ENCODE assay signal across 8 cellular contexts in the genomic region with DNA sequence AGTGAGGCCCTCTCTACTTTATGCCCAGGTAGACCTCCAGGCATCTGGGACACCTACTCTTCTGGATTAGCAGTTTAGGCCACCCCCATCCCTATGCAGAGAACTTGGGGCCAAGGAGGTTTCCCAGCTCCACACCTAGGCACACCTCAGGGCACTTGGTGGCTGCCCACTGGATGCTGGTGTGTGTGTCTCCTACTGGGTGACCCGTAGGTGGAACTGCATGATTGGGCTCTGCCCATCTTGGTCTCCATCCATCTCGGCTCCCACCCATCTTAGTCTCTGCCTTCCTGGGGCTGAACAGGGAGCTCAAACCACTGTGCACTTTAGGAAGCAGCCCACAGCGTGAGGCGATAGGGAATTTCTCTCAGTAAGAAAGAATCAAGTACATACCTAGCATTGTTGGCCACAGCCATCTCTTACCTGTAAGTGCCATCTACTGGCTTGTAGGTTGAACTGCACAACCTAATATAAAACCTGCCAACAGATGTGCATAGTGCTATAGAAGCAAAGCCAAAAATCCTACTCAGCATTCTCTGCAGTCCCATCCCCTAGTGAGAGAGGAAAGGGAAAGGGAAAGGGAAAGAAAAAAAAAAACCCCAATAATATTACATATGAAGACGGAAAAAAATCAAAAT.
DNase-seq lines count a peak whose midpoint lies in the region; ATAC-seq and TF ChIP-seq lines count a peak whose summit lies in the region.

No MANE protein-coding gene starts in this region.

- H3K23ac ChIP-seq in IMR-90 (ENCODE audit: low read depth, low read length): no peak overlapping the region

- BruUV-seq in IMR-90 (replicated peaks; lab: Mats Ljungman, UMichigan): no TSS peak

- intact Hi-C loops in IMR-90 (cut with micrococcal nuclease) (no loop called here), uterus (cut with DNase I; ENCODE audit: low total_unique reads) (no loop called here)

- H2AFZ ChIP-seq in IMR-90 (replicated peaks; ENCODE audit: low read length, poor library complexity): no peak overlapping the region

- no peak overlapping the region for H2AK5ac ChIP-seq in IMR-90 (ENCODE audit: low read depth, low read length)

- H3F3A ChIP-seq in DOHH2 (ENCODE audit: control insufficient read depth, insufficient read depth): no peaks in the 10 kb centered on the region

- H4K91ac ChIP-seq in IMR-90 (ENCODE audit: insufficient read depth, low read depth, low read length): no peak overlapping the region

- 0 out of 2 replicates have a peak, but pooled peaks cover 3% of the 10 kb centered on the region for H3K27me3 ChIP-seq in DOHH2 (ENCODE audit: control insufficient read depth, low read length)
- no peaks in the 10 kb centered on the region for H3K27me3 ChIP-seq in IMR-90 (ENCODE audit: control insufficient read depth, insufficient read depth, low read length)
- peaks cover 4% of the 10 kb centered on the region for H3K27me3 ChIP-seq in WERI-Rb-1 (ENCODE audit: insufficient read depth, low read depth, severe bottlenecking)
- peaks cover 0 to 9% (median 0%) of the 10 kb centered on the region in 4 donors for H3K27me3 ChIP-seq in liver (ENCODE audit: control insufficient read depth in 4 of 4, insufficient read depth in 4 of 4, low read length in 3 of 4)
- H3K27me3 ChIP-seq in uterus: no peaks in the 10 kb centered on the region

- H3K36me3 ChIP-seq in DOHH2 (ENCODE audit: control insufficient read depth, low read length): no peaks in the 10 kb centered on the region
- H3K36me3 ChIP-seq in IMR-90 (ENCODE audit: control insufficient read depth, insufficient read depth, low read length): no peaks in the 10 kb centered on the region
- H3K36me3 ChIP-seq in WERI-Rb-1: no peaks in the 10 kb centered on the region
- no peaks in the 10 kb centered on the region for H3K36me3 ChIP-seq in liver (ENCODE audit: control insufficient read depth in 4 of 4, insufficient read depth in 3 of 4, low read depth in 1 of 4, low read length in 3 of 4)
- no peaks in the 10 kb centered on the region for H3K36me3 ChIP-seq in uterus

- H3K9me2 ChIP-seq in DOHH2 (replicated peaks; ENCODE audit: control insufficient read depth, low read length): no peaks in the 10 kb centered on the region

- POLR2A ChIA-PET in IMR-90 (lab: Charles Lee; ENCODE audit: unreplicated experiment): no interaction called here
- POLR2A ChIA-PET in activated CD4-positive, alpha-beta memory T cell treated with anti-CD3 and anti-CD28 coated beads, Interleukin-2, amount 10 ng/mL, durations not matched to agents 7 days and 5 days (lab: Charles Lee): no interaction called here

- peak; percentile 75 for TF ChIP-seq CTCF in DOHH2 (IDR thresholded peaks at IDR 0.05; ENCODE audit: low read depth, low read length, poor library complexity, severe bottlenecking)
- peak; percentile 67 for TF ChIP-seq CTCF in GM20000 (IDR thresholded peaks at IDR 0.05; ENCODE audit: extremely low read depth, missing control alignments)
- 0 out of 2 replicates have a peak, but pooled peaks have one; percentile 18 for TF ChIP-seq CTCF in IMR-90 (conservative IDR thresholded peaks at IDR 0.05; ENCODE audit: low read depth, low read length)
- peak; percentile 68 for TF ChIP-seq CTCF in WERI-Rb-1 (IDR thresholded peaks at IDR 0.05; ENCODE audit: low read depth, low read length)
- peak; percentile 57 for TF ChIP-seq CTCF in liver (IDR thresholded peaks at IDR 0.05; ENCODE audit: low read depth, low read length, missing input control)
- TF ChIP-seq CTCF in uterus (IDR thresholded peaks at IDR 0.05): no peak

- no peak overlapping the region for H3K18ac ChIP-seq in IMR-90 (ENCODE audit: low read depth, low read length)

- no peak overlapping the region for H2AK9ac ChIP-seq in IMR-90 (replicated peaks; ENCODE audit: low read depth, low read length, poor library complexity)

- H3K4ac ChIP-seq in IMR-90 (ENCODE audit: low read depth, low read length): no peak overlapping the region

- H3K27me3 Mint-ChIP-seq in activated CD4-positive, alpha-beta memory T cell treated with anti-CD3 and anti-CD28 coated beads, Interleukin-2, amount 10 ng/mL, durations not matched to agents 7 days and 5 days: peaks cover 37% of the 10 kb centered on the region
- H3K27me3 Mint-ChIP-seq in activated T-cell treated with anti-CD3 and anti-CD28 coated beads, Interleukin-2, amount 50 U/mL, for 24 hours: peaks cover 36% of the 10 kb centered on the region

- no peak overlapping the region for H3K27ac ChIP-seq in DOHH2 (ENCODE audit: low read depth, low read length)
- no peak overlapping the region for H3K27ac ChIP-seq in IMR-90 (ENCODE audit: insufficient read depth, low read length)
- H3K27ac ChIP-seq in WERI-Rb-1: no peak overlapping the region
- H3K27ac ChIP-seq in liver (ENCODE audit: low read depth in 1 of 2, low read length in 2 of 2): no peak overlapping the region
- H3K27ac ChIP-seq in uterus: no peak overlapping the region

- no peak overlapping the region for H3K56ac ChIP-seq in IMR-90 (ENCODE audit: extremely low read depth, insufficient read depth, low read length)

- H2BK20ac ChIP-seq in IMR-90 (ENCODE audit: low read depth, low read length): no peak overlapping the region

- no peak overlapping the region for H3K4me3 ChIP-seq in DOHH2 (ENCODE audit: low read length)
- no peak overlapping the region for H3K4me3 ChIP-seq in IMR-90 (ENCODE audit: insufficient read depth, low read depth, low read length)
- no peak overlapping the region for H3K4me3 ChIP-seq in WERI-Rb-1 (ENCODE audit: low read depth, low read length)
- H3K4me3 ChIP-seq in liver (ENCODE audit: low read depth in 1 of 3, low read length in 3 of 3): no peak overlapping the region
- H3K4me3 ChIP-seq in uterus: no peak overlapping the region

- H3K27ac Mint-ChIP-seq in activated CD4-positive, alpha-beta memory T cell treated with anti-CD3 and anti-CD28 coated beads, Interleukin-2, amount 10 ng/mL, durations not matched to agents 7 days and 5 days: no peak overlapping the region
- no peak overlapping the region for H3K27ac Mint-ChIP-seq in activated T-cell treated with anti-CD3 and anti-CD28 coated beads, Interleukin-2, amount 50 U/mL, for 24 hours

- H3K14ac ChIP-seq in IMR-90 (replicated peaks; ENCODE audit: low read depth, low read length): no peak overlapping the region

- no peak for ATAC-seq in IMR-90 (ENCODE audit: low read depth)

- no peak overlapping the region for H3K4me3 Mint-ChIP-seq in activated CD4-positive, alpha-beta memory T cell treated with anti-CD3 and anti-CD28 coated beads, Interleukin-2, amount 10 ng/mL, durations not matched to agents 7 days and 5 days
- no peak overlapping the region for H3K4me3 Mint-ChIP-seq in activated T-cell treated with anti-CD3 and anti-CD28 coated beads, Interleukin-2, amount 50 U/mL, for 24 hours

- H2BK5ac ChIP-seq in IMR-90 (ENCODE audit: low read depth, low read length, poor library complexity, severe bottlenecking): no peak overlapping the region

- H3K9me3 Mint-ChIP-seq in activated CD4-positive, alpha-beta memory T cell treated with anti-CD3 and anti-CD28 coated beads, Interleukin-2, amount 10 ng/mL, durations not matched to agents 7 days and 5 days: no peaks in the 10 kb centered on the region
- H3K9me3 Mint-ChIP-seq in activated T-cell treated with anti-CD3 and anti-CD28 coated beads, Interleukin-2, amount 50 U/mL, for 24 hours: peaks cover 8% of the 10 kb centered on the region

- H3K79me1 ChIP-seq in IMR-90 (ENCODE audit: low read depth in 1 of 2, low read length in 2 of 2): no peaks in the 10 kb centered on the region

- H4K20me1 ChIP-seq in DOHH2 (ENCODE audit: control insufficient read depth, insufficient read depth, low read depth, low read length): no peaks in the 10 kb centered on the region
- no peaks in the 10 kb centered on the region for H4K20me1 ChIP-seq in IMR-90 (ENCODE audit: insufficient read depth, low read length)

- in situ Hi-C loops in IMR-90 (cut with MboI; ENCODE audit: low sequenced_read_pairs): no loop called here

- H2BK15ac ChIP-seq in IMR-90 (ENCODE audit: low read depth, low read length): no peak overlapping the region

- peak; percentile 13 for DNase-seq in GM20000 (ENCODE audit: low spot score)
- peak; percentile 19 for DNase-seq in IMR-90
- peak; percentile 13 for DNase-seq in WERI-Rb-1
- no peak for DNase-seq in uterus
- DNase-seq in activated CD4-positive, alpha-beta memory T cell treated with anti-CD3 and anti-CD28 coated beads, Interleukin-2, amount 10 ng/mL, durations not matched to agents 7 days and 5 days: no peak
- no peak for DNase-seq in activated T-cell treated with anti-CD3 and anti-CD28 coated beads, Interleukin-2, amount 50 U/mL, for 24 hours

- 20% methylated on average over 1 of the region's 5 CpGs; no CpG with 5 or more reads in 1 of the 2 experiments for WGBS in IMR-90 (ENCODE audit: extremely low coverage in 2 of 2, insufficient read length in 1 of 2), 2 experiments
- 34% methylated on average over 5 of the region's 5 CpGs for WGBS in liver

- H3K4me1 Mint-ChIP-seq in activated CD4-positive, alpha-beta memory T cell treated with anti-CD3 and anti-CD28 coated beads, Interleukin-2, amount 10 ng/mL, durations not matched to agents 7 days and 5 days: no peaks in the 10 kb centered on the region
- H3K4me1 Mint-ChIP-seq in activated T-cell treated with anti-CD3 and anti-CD28 coated beads, Interleukin-2, amount 50 U/mL, for 24 hours (ENCODE audit: low read depth): no peaks in the 10 kb centered on the region

- TF ChIP-seq RAD21 in IMR-90 (IDR thresholded peaks at IDR 0.05; ENCODE audit: low read length) (peak; percentile 43), liver (IDR thresholded peaks at IDR 0.05) (peak; percentile 64 to 77)

- H3K36me3 Mint-ChIP-seq in activated CD4-positive, alpha-beta memory T cell treated with anti-CD3 and anti-CD28 coated beads, Interleukin-2, amount 10 ng/mL, durations not matched to agents 7 days and 5 days (ENCODE audit: low read depth): no peaks in the 10 kb centered on the region
- no peaks in the 10 kb centered on the region for H3K36me3 Mint-ChIP-seq in activated T-cell treated with anti-CD3 and anti-CD28 coated beads, Interleukin-2, amount 50 U/mL, for 24 hours (ENCODE audit: low read depth)

- H4K8ac ChIP-seq in IMR-90 (ENCODE audit: low read depth in 2 of 2, low read length in 2 of 2): no peak overlapping the region

- H2BK120ac ChIP-seq in IMR-90 (ENCODE audit: low read depth, low read length): no peak overlapping the region

- H3K9ac ChIP-seq in IMR-90 (ENCODE audit: low read depth, low read length) (no peak overlapping the region), liver (ENCODE audit: low read depth in 1 of 2, low read length in 2 of 2) (no peak overlapping the region)

- TF ChIP-seq POLR2A in IMR-90 (IDR thresholded peaks at IDR 0.05; ENCODE audit: low read depth, low read length) (no peak), uterus (IDR thresholded peaks at IDR 0.05) (no peak)

- H3K9me1 ChIP-seq in IMR-90 (ENCODE audit: insufficient read depth, low read length): no peaks in the 10 kb centered on the region

- dilution Hi-C loops in IMR-90 (cut with HindIII; ENCODE audit: low sequenced_read_pairs, unreplicated experiment): no loop called here

- H3K4me1 ChIP-seq in DOHH2 (ENCODE audit: control insufficient read depth, low read length) (no peaks in the 10 kb centered on the region), IMR-90 (ENCODE audit: control insufficient read depth, insufficient read depth, low read length) (no peaks in the 10 kb centered on the region), liver (ENCODE audit: control insufficient read depth in 4 of 4, insufficient read depth in 4 of 4, low read length in 3 of 4) (no peaks in the 10 kb centered on the region), uterus (no peaks in the 10 kb centered on the region)

- CTCF ChIA-PET in IMR-90 (lab: Yijun Ruan, JAX): no interaction called here
- CTCF ChIA-PET in activated CD4-positive, alpha-beta memory T cell treated with anti-CD3 and anti-CD28 coated beads, Interleukin-2, amount 10 ng/mL, durations not matched to agents 7 days and 5 days (lab: Charles Lee): interaction anchor here (0.6 to 2.7 kb wide), 4 partner anchors 77 to 738 kb away, joined by 3 to 8 read pairs (median 4); no protein-coding TSS in a partner anchor

- H3K4me2 ChIP-seq in DOHH2 (ENCODE audit: low read length): no peak overlapping the region
- H3K4me2 ChIP-seq in IMR-90 (ENCODE audit: low read depth, low read length): no peak overlapping the region

- H3K9me3 ChIP-seq in DOHH2 (ENCODE audit: control insufficient read depth, insufficient read depth, low read length) (no peaks in the 10 kb centered on the region), IMR-90 (ENCODE audit: control insufficient read depth, insufficient read depth, low read length) (no peaks in the 10 kb centered on the region), WERI-Rb-1 (ENCODE audit: severe bottlenecking) (no peaks in the 10 kb centered on the region), liver (ENCODE audit: control insufficient read depth in 4 of 4, low read length in 3 of 4) (no peaks in the 10 kb centered on the region), uterus (no peaks in the 10 kb centered on the region)

- no peaks in the 10 kb centered on the region for H3K79me2 ChIP-seq in DOHH2 (ENCODE audit: control insufficient read depth, low read length)

- no peak overlapping the region for H4K5ac ChIP-seq in IMR-90 (ENCODE audit: low read depth, low read length)

Comparison
In these comparisons a context has a peak if more than half of its experiments do, and no peak if none do; other contexts are left out.
1. CTCF ChIP-seq: peak in DOHH2 (single experiment), GM20000 (single experiment), IMR-90 (single experiment), WERI-Rb-1 (single experiment) and liver (single experiment); none in uterus (0 of 4).
2. DNase-seq: peak in GM20000 (single experiment), IMR-90 (single experiment) and WERI-Rb-1 (single experiment); none in uterus (0 of 2), activated CD4-positive, alpha-beta memory T cell treated with anti-CD3 and anti-CD28 coated beads, Interleukin-2, amount 10 ng/mL, durations not matched to agents 7 days and 5 days (single experiment) and activated T-cell treated with anti-CD3 and anti-CD28 coated beads, Interleukin-2, amount 50 U/mL, for 24 hours (single experiment).